12 cellular contexts compared by ENCODE assay signal in the genomic region with DNA sequence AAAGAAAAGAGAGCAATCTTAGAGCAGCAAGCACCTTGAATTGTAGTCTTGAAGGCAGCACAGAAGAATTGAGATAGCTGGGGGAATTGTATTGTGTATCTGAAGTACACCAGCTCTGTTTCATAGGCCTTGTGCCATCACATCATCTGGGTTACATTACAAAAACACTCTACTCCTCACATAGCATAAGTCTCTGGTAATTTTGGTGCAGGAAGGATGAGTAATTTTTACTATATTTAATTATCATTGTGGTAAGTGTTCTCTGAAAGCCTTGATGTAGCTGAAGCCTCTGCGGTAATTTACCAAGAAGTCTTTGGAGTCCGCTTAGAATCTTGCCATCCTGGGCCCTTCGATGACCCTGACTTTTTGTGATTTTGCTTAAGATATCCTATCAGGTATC.
"Had no signal": no experiment of that assay in that cellular context is flagged by ENCODE, and none has a peak within 500 bp of the region (broad histone marks: within the 10 kb centered on the region; RNA-seq: fewer than 3 reads in every experiment).

No MANE protein-coding gene starts in this region.

- H3K4me3 ChIP-seq: hepatocyte, left ventricle myocardium inferior, sigmoid colon, suprapubic skin had no signal

- H3K27me3 ChIP-seq: hepatocyte, sigmoid colon, suprapubic skin had no signal

- H3K27ac Mint-ChIP-seq: type B pancreatic cell had no signal

- H3K9me3 Mint-ChIP-seq: central memory CD8-positive, alpha-beta T cell; memory B cell had no signal

- H3K36me3 ChIP-seq: left ventricle myocardium inferior, sigmoid colon, suprapubic skin had no signal

- H3K4me3 Mint-ChIP-seq: central memory CD8-positive, alpha-beta T cell; memory B cell; type B pancreatic cell had no signal

- H3K27ac ChIP-seq: left ventricle myocardium inferior, sigmoid colon, suprapubic skin had no signal

- H3K4me1 ChIP-seq: left ventricle myocardium inferior, sigmoid colon, suprapubic skin had no signal

- H3K36me3 Mint-ChIP-seq: type B pancreatic cell had no signal

- H3K9me3 ChIP-seq: left ventricle myocardium inferior, sigmoid colon, suprapubic skin had no signal

- H3K27me3 Mint-ChIP-seq: central memory CD8-positive, alpha-beta T cell; memory B cell; type B pancreatic cell had no signal

- DNase-seq: cortex of kidney; effector CD8-positive, alpha-beta T cell; kidney; left ventricle myocardium inferior; sigmoid colon; stimulated activated CD4-positive, alpha-beta T cell treated with anti-CD3 and anti-CD28 coated beads, Interleukin-2, amount 100 ng/mL, for 24 hours; stimulated activated naive CD4-positive, alpha-beta T cell had no signal
